1 cellular context compared by ENCODE assay signal in genomic region chr5:154732212-154732611, GRCh38.
TF ChIP-seq lines count a peak whose summit lies in the region.

No MANE protein-coding gene starts in this region.

TF ChIP-seq in GM12878, 131 proteins besides CTCF, POLR2A, EP300 and RAD21 (continued from another document):
- TF ChIP-seq NFYA (IDR thresholded peaks at IDR 0.05; ENCODE audit: borderline replicate concordance, low read depth, low read length) = no peak
- no peak for TF ChIP-seq RUNX3 (IDR thresholded peaks at IDR 0.05; ENCODE audit: low read length)
- no peak for TF ChIP-seq LARP7 (IDR thresholded peaks at IDR 0.05)
- no peak for TF ChIP-seq STAT3 (IDR thresholded peaks at IDR 0.05; ENCODE audit: low read depth, low read length)
- TF ChIP-seq RB1 (IDR thresholded peaks at IDR 0.05; ENCODE audit: borderline replicate concordance) = no peak
- TF ChIP-seq MAX (IDR thresholded peaks at IDR 0.05; ENCODE audit: low read depth, low read length) = no peak
- no peak for TF ChIP-seq CBFB (IDR thresholded peaks at IDR 0.05; ENCODE audit: low read depth)
- no peak for TF ChIP-seq HSF1 (IDR thresholded peaks at IDR 0.05; ENCODE audit: low read depth, low read length)
- no peak for TF ChIP-seq SREBF1 (IDR thresholded peaks at IDR 0.05; ENCODE audit: low read length)
- no peak for TF ChIP-seq IKZF2 (IDR thresholded peaks at IDR 0.05)
- TF ChIP-seq IRF4 (IDR thresholded peaks at IDR 0.05; ENCODE audit: low read depth, low read length) = no peak
- TF ChIP-seq POLR2AphosphoS2 (IDR thresholded peaks at IDR 0.05; ENCODE audit: low read depth, low read length) = no peak
- TF ChIP-seq BACH1 (IDR thresholded peaks at IDR 0.05; ENCODE audit: borderline replicate concordance) = no peak
- no peak for TF ChIP-seq FOXK2 (IDR thresholded peaks at IDR 0.05)
